In genomic region chr6:36033935-36034334, GRCh38 we compare ENCODE assay signal across 12 cellular contexts. TPM values are rescaled to one million over a fixed set of nuclear protein-coding genes. Genes with fewer than 3 reads are reported as not detected.
DNase-seq lines count a peak whose midpoint lies in the region; ATAC-seq, FAIRE-seq and TF ChIP-seq lines count a peak whose summit lies in the region.
"Had no signal": no experiment of that assay in that cellular context is flagged by ENCODE, and none has a peak within 500 bp of the region (broad histone marks: within the 10 kb centered on the region; RNA-seq: fewer than 3 reads in every experiment).

No MANE protein-coding gene starts in this region.

- H3K79me2 ChIP-seq in neural progenitor cell (ENCODE audit: low read depth): peaks cover 100% of the 10 kb centered on the region

- no peak overlapping the region for H3K9ac ChIP-seq in IMR-90 (ENCODE audit: low read depth, low read length)
- no peak overlapping the region for H3K9ac ChIP-seq in neural progenitor cell

- no peaks in the 10 kb centered on the region for H3K9me3 ChIP-seq in IMR-90 (ENCODE audit: control insufficient read depth, insufficient read depth, low read length)
- H3K9me3 ChIP-seq in right atrium auricular region: no peaks in the 10 kb centered on the region
- no peaks in the 10 kb centered on the region for H3K9me3 ChIP-seq in neural progenitor cell (ENCODE audit: low read depth)

- no peaks in the 10 kb centered on the region for H3K36me3 ChIP-seq in IMR-90 (ENCODE audit: control insufficient read depth, insufficient read depth, low read length)
- H3K36me3 ChIP-seq in right atrium auricular region: no peaks in the 10 kb centered on the region
- H3K36me3 ChIP-seq in neural progenitor cell: no peaks in the 10 kb centered on the region
- H3K36me3 ChIP-seq in H7 (replicated peaks; ENCODE audit: control insufficient read depth, insufficient read depth, low read length): no peaks in the 10 kb centered on the region

- no peak for FAIRE-seq in RCC 7860 (lab: Jason Lieb, UNC)

- H3K23ac ChIP-seq in IMR-90 (ENCODE audit: low read depth, low read length): no peak overlapping the region

- no peak for TF ChIP-seq POLR2A in IMR-90 (IDR thresholded peaks at IDR 0.05; ENCODE audit: low read depth, low read length)

- H3K9me1 ChIP-seq in IMR-90 (ENCODE audit: insufficient read depth, low read length): peaks cover 16% of the 10 kb centered on the region

- H4K20me1 ChIP-seq in IMR-90 (ENCODE audit: insufficient read depth, low read length) (peaks cover 88% of the 10 kb centered on the region), neural progenitor cell (ENCODE audit: low read depth) (peaks cover 64% of the 10 kb centered on the region)

- no peak overlapping the region for H2AFZ ChIP-seq in IMR-90 (replicated peaks; ENCODE audit: low read length, poor library complexity)
- H2AFZ ChIP-seq in neural progenitor cell (replicated peaks): no peak overlapping the region

- no peaks in the 10 kb centered on the region for H3K27me3 ChIP-seq in IMR-90 (ENCODE audit: control insufficient read depth, insufficient read depth, low read length)
- H3K27me3 ChIP-seq in right atrium auricular region: no peaks in the 10 kb centered on the region
- no peaks in the 10 kb centered on the region for H3K27me3 ChIP-seq in neural progenitor cell
- no peaks in the 10 kb centered on the region for H3K27me3 ChIP-seq in H7 (ENCODE audit: control insufficient read depth, insufficient read depth, low read length)

- DNase-seq in IMR-90 (peak; percentile 49), foreskin fibroblast (peak; percentile 24 to 44), right atrium auricular region (ENCODE audit: low spot score) (no peak), neural progenitor cell (ENCODE audit: low spot score) (no peak), RCC 7860 (ENCODE audit: low spot score) (no peak), H7 (no peak)
- peak; percentile 53 for DNase-seq in activated CD8-positive, alpha-beta memory T cell treated with anti-CD3 and anti-CD28 coated beads, Interleukin-2, amount 50 U/mL, for 4 hours
- DNase-seq in stimulated activated CD4-positive, alpha-beta T cell treated with anti-CD3 and anti-CD28 coated beads, Interleukin-4, amount 100 ng/mL, for 48 hours (ENCODE audit: low read depth in 2 of 2): peak; percentile 12 to 14
- DNase-seq: Kasumi-1; midbrain; stimulated activated naive B cell treated with anti-CD40 and anti-IgM and Interleukin-4, amounts not matched to agents 10 μg/mL and 1 μg/mL and 100 μg/mL, for 72 hours; SW 1271 had no signal

- H3K4me3 ChIP-seq in IMR-90 (ENCODE audit: insufficient read depth, low read depth, low read length) (no peak overlapping the region), foreskin fibroblast (ENCODE audit: low read depth in 1 of 2, low read length in 2 of 2) (no peak overlapping the region), right atrium auricular region (no peak overlapping the region), neural progenitor cell (no peak overlapping the region), H7 (ENCODE audit: insufficient read depth, low read depth, low read length) (no peak overlapping the region)

- no TSS peak for BruUV-seq in IMR-90 (replicated peaks; lab: Mats Ljungman, UMichigan)

- no peak overlapping the region for H3K56ac ChIP-seq in IMR-90 (ENCODE audit: extremely low read depth, insufficient read depth, low read length)

- H3K36me3 Mint-ChIP-seq in neural progenitor cell: peaks cover 12% of the 10 kb centered on the region

- H3K79me1 ChIP-seq in IMR-90 (ENCODE audit: low read depth in 1 of 2, low read length in 2 of 2): peaks cover 11 to 54% of the 10 kb centered on the region in 2 experiments; a peak in 3 of 4 replicates

- no peak overlapping the region for H2BK20ac ChIP-seq in IMR-90 (ENCODE audit: low read depth, low read length)

- no peak overlapping the region for H3K4ac ChIP-seq in IMR-90 (ENCODE audit: low read depth, low read length)

- intact Hi-C loops in IMR-90 (cut with micrococcal nuclease): no loop called here

- H3K27ac Mint-ChIP-seq in neural progenitor cell: no peak overlapping the region
- H3K27ac Mint-ChIP-seq: stimulated activated naive B cell treated with anti-CD40 and anti-IgM and Interleukin-4, amounts not matched to agents 10 μg/mL and 1 μg/mL and 100 μg/mL, for 72 hours had no signal

- H3K4me2 ChIP-seq in IMR-90 (ENCODE audit: low read depth, low read length) (0 out of 2 replicates have a peak overlapping the region, but pooled peaks have one; percentile 2), neural progenitor cell (no peak overlapping the region)

- H3K4me1 ChIP-seq in IMR-90 (ENCODE audit: control insufficient read depth, insufficient read depth, low read length): peaks cover 13% of the 10 kb centered on the region
- H3K4me1 ChIP-seq in right atrium auricular region: peaks cover 0 to 85% of the 10 kb centered on the region in 2 donors
- peaks cover 14% of the 10 kb centered on the region for H3K4me1 ChIP-seq in neural progenitor cell

- TF ChIP-seq CTCF in IMR-90 (conservative IDR thresholded peaks at IDR 0.05; ENCODE audit: low read depth, low read length) (no peak), foreskin fibroblast (IDR thresholded peaks at IDR 0.05; ENCODE audit: low read depth, low read length) (no peak), right atrium auricular region (IDR thresholded peaks at IDR 0.05) (no peak), neural progenitor cell (IDR thresholded peaks at IDR 0.05) (no peak)

- peaks cover 19% of the 10 kb centered on the region for H3K4me1 Mint-ChIP-seq in neural progenitor cell

- no peak overlapping the region for H2BK15ac ChIP-seq in IMR-90 (ENCODE audit: low read depth, low read length)

- H3K27me3 Mint-ChIP-seq in neural progenitor cell (ENCODE audit: insufficient read depth, low read depth): no peaks in the 10 kb centered on the region
- H3K27me3 Mint-ChIP-seq: stimulated activated naive B cell treated with anti-CD40 and anti-IgM and Interleukin-4, amounts not matched to agents 10 μg/mL and 1 μg/mL and 100 μg/mL, for 72 hours had no signal

- H3F3A ChIP-seq in neural progenitor cell (ENCODE audit: low read depth): peaks cover 7% of the 10 kb centered on the region

- no peak overlapping the region for H3K4me3 Mint-ChIP-seq in neural progenitor cell
- H3K4me3 Mint-ChIP-seq: stimulated activated naive B cell treated with anti-CD40 and anti-IgM and Interleukin-4, amounts not matched to agents 10 μg/mL and 1 μg/mL and 100 μg/mL, for 72 hours had no signal

- WGBS in IMR-90 (ENCODE audit: extremely low coverage in 2 of 2, insufficient read length in 1 of 2), 2 experiments: no CpG with 5 or more reads among the region's 3 CpGs

- POLR2A ChIA-PET in IMR-90 (lab: Charles Lee; ENCODE audit: unreplicated experiment): no interaction called here

- H4K8ac ChIP-seq in IMR-90 (ENCODE audit: low read depth in 2 of 2, low read length in 2 of 2): no peak overlapping the region

- no peak for TF ChIP-seq RAD21 in IMR-90 (IDR thresholded peaks at IDR 0.05; ENCODE audit: low read length)

- no peak overlapping the region for H3K18ac ChIP-seq in IMR-90 (ENCODE audit: low read depth, low read length)

- no peak overlapping the region for H2AK9ac ChIP-seq in IMR-90 (replicated peaks; ENCODE audit: low read depth, low read length, poor library complexity)

- dilution Hi-C loops in IMR-90 (cut with HindIII; ENCODE audit: low sequenced_read_pairs, unreplicated experiment): no loop called here

- H3K9me3 Mint-ChIP-seq in neural progenitor cell: peaks cover 2% of the 10 kb centered on the region
- H3K9me3 Mint-ChIP-seq: stimulated activated naive B cell treated with anti-CD40 and anti-IgM and Interleukin-4, amounts not matched to agents 10 μg/mL and 1 μg/mL and 100 μg/mL, for 72 hours had no signal

- no peak overlapping the region for H2BK5ac ChIP-seq in IMR-90 (ENCODE audit: low read depth, low read length, poor library complexity, severe bottlenecking)

- ATAC-seq in IMR-90 (ENCODE audit: low read depth): no peak
- ATAC-seq: stimulated activated naive B cell treated with anti-CD40 and anti-IgM and Interleukin-4, amounts not matched to agents 10 μg/mL and 1 μg/mL and 100 μg/mL, for 72 hours had no signal

- in situ Hi-C loops in IMR-90 (cut with MboI; ENCODE audit: low sequenced_read_pairs): no loop called here

- CTCF ChIA-PET in IMR-90 (lab: Yijun Ruan, JAX): no interaction called here

- H4K5ac ChIP-seq in IMR-90 (ENCODE audit: low read depth, low read length): no peak overlapping the region

- no peak overlapping the region for H3K27ac ChIP-seq in IMR-90 (ENCODE audit: insufficient read depth, low read length)
- H3K27ac ChIP-seq in right atrium auricular region: no peak overlapping the region
- no peak overlapping the region for H3K27ac ChIP-seq in neural progenitor cell

- no peak overlapping the region for H3K14ac ChIP-seq in IMR-90 (replicated peaks; ENCODE audit: low read depth, low read length)

- H2BK120ac ChIP-seq in IMR-90 (ENCODE audit: low read depth, low read length): no peak overlapping the region

- no peak overlapping the region for H2AK5ac ChIP-seq in IMR-90 (ENCODE audit: low read depth, low read length)

- H4K91ac ChIP-seq in IMR-90 (ENCODE audit: insufficient read depth, low read depth, low read length): no peak overlapping the region

TF ChIP-seq in IMR-90, 13 proteins besides CTCF, POLR2A, EP300 and RAD21 (continues in another document):
- TF ChIP-seq RCOR1 (IDR thresholded peaks at IDR 0.05; ENCODE audit: insufficient replicate concordance, low read length): no peak
- 0 out of 2 replicates have a peak, but pooled peaks have one; percentile 14 for TF ChIP-seq FOS (IDR thresholded peaks at IDR 0.05; ENCODE audit: low read depth, low read length)
- no peak for TF ChIP-seq MAZ (IDR thresholded peaks at IDR 0.05; ENCODE audit: borderline replicate concordance, low read depth, low read length)
- 0 out of 2 replicates have a peak, but pooled peaks have one; percentile 13 for TF ChIP-seq CEBPB (IDR thresholded peaks at IDR 0.05; ENCODE audit: low read depth, low read length)
- TF ChIP-seq NFE2L2 (IDR thresholded peaks at IDR 0.05; ENCODE audit: low read depth, low read length): no peak; the same call in 1 of the 2 replicates
- no peak for TF ChIP-seq CHD1 (IDR thresholded peaks at IDR 0.05; ENCODE audit: low read depth, low read length)

RNA-seq across cellular contexts. Expression of gene MAPK14, which starts 6.3 kb away (rescaled TPM):
- 69.7 and 74.4 TPM in 2 replicates for total RNA-seq in IMR-90 (2012; rRNA removed)
- polyA plus RNA-seq in IMR-90 (2012; rRNA removed): 22.6 and 28.4 TPM in 2 replicates
- polyA plus RNA-seq in IMR-90 (2012; cell fraction: cytosol; rRNA removed): 8.9 and 12.3 TPM in 2 replicates
- 19.6 and 68.9 TPM in 2 replicates for polyA plus RNA-seq in IMR-90 (2012; cell fraction: nucleus; rRNA removed; ENCODE audit: low replicate concordance)
- total RNA-seq in right atrium auricular region: 10 to 100 TPM; 39.1 to 46.7 TPM
- total RNA-seq in neural progenitor cell (ENCODE audit: low replicate concordance): 60.8 and 65.0 TPM in 2 replicates
- 34.2 and 35.8 TPM in 2 replicates for total RNA-seq in H7 (2014; rRNA removed; shearing (Covaris generic))

RNA-seq across cellular contexts. Expression of gene SLC26A8, which starts 9.5 kb away (rescaled TPM):
- total RNA-seq in IMR-90 (2012; rRNA removed) (not detected in 2 replicates), right atrium auricular region (not detected), neural progenitor cell (ENCODE audit: low replicate concordance) (0.13 and 0.25 TPM in 2 replicates)
- polyA plus RNA-seq in IMR-90 (2012; rRNA removed): 0.07 TPM in 1 of 2 replicates, not detected in the other
- not detected in 2 replicates for polyA plus RNA-seq in IMR-90 (2012; cell fraction: cytosol; rRNA removed)
- not detected in 2 replicates for polyA plus RNA-seq in IMR-90 (2012; cell fraction: nucleus; rRNA removed; ENCODE audit: low replicate concordance)
- total RNA-seq in H7 (2014; rRNA removed; shearing (Covaris generic)): 0.03 TPM in 1 of 2 replicates, not detected in the other

Comparison
In these comparisons a context has a peak if more than half of its experiments do, and no peak if none do; other contexts are left out.
1. DNase-seq: peak in IMR-90 (single experiment), activated CD8-positive, alpha-beta memory T cell treated with anti-CD3 and anti-CD28 coated beads, Interleukin-2, amount 50 U/mL, for 4 hours (single experiment), foreskin fibroblast (2 of 2) and stimulated activated CD4-positive, alpha-beta T cell treated with anti-CD3 and anti-CD28 coated beads, Interleukin-4, amount 100 ng/mL, for 48 hours (2 of 2); none in right atrium auricular region (single experiment), neural progenitor cell (single experiment), RCC 7860 (single experiment) and H7 (single experiment).